ENCODE assay signal across 1 cellular context in genomic region chr13:39602277-39602613, GRCh38.
A peak's percentile ranks its signal among the peaks of the same experiment; 100 is the strongest.
TF ChIP-seq lines count a peak whose summit lies in the region.

No MANE protein-coding gene starts in this region.

TF ChIP-seq in HEK293, 187 proteins besides CTCF, POLR2A, EP300 and RAD21 (continued from another document):
- no peak for TF ChIP-seq PRDM4 (tag by site-specific recombination; IDR thresholded peaks at IDR 0.05)
- TF ChIP-seq ZNF223 (tag by site-specific recombination; IDR thresholded peaks at IDR 0.05), result no peak
- no peak for TF ChIP-seq ZNF239 (tag by site-specific recombination; IDR thresholded peaks at IDR 0.05)
- TF ChIP-seq ZNF785 (tag by site-specific recombination; IDR thresholded peaks at IDR 0.05), result no peak
- TF ChIP-seq ZNF510 (tag by site-specific recombination; IDR thresholded peaks at IDR 0.05; ENCODE audit: insufficient replicate concordance), result no peak
- TF ChIP-seq GLIS2 (tag by site-specific recombination; IDR thresholded peaks at IDR 0.05), result peak; percentile 98
- no peak for TF ChIP-seq ZNF274 (IDR thresholded peaks at IDR 0.05; ENCODE audit: low read length)
- TF ChIP-seq ZNF274 (tag by site-specific recombination; IDR thresholded peaks at IDR 0.05; ENCODE audit: borderline replicate concordance), result no peak
- TF ChIP-seq ZNF658 (tag by site-specific recombination; IDR thresholded peaks at IDR 0.05), result no peak
- no peak for TF ChIP-seq ZNF394 (tag by site-specific recombination; IDR thresholded peaks at IDR 0.05; ENCODE audit: borderline replicate concordance)
- no peak for TF ChIP-seq ZNF266 (tag by site-specific recombination; IDR thresholded peaks at IDR 0.05; ENCODE audit: low read depth)
- TF ChIP-seq ZNF311 (tag by site-specific recombination; IDR thresholded peaks at IDR 0.05; ENCODE audit: borderline replicate concordance), result no peak
- no peak for TF ChIP-seq SALL2 (tag by site-specific recombination; IDR thresholded peaks at IDR 0.05; ENCODE audit: borderline replicate concordance)
- TF ChIP-seq ZNF571 (tag by site-specific recombination; IDR thresholded peaks at IDR 0.05), result no peak
- TF ChIP-seq MYNN (tag by site-specific recombination; IDR thresholded peaks at IDR 0.05; ENCODE audit: borderline replicate concordance), result no peak
- TF ChIP-seq BCL11B (tag by site-specific recombination; IDR thresholded peaks at IDR 0.05; ENCODE audit: low read depth), result no peak
- no peak; the same call in 1 of the 2 replicates for TF ChIP-seq ZNF660 (tag by site-specific recombination; IDR thresholded peaks at IDR 0.05)
- TF ChIP-seq ZSCAN5A (tag by site-specific recombination; IDR thresholded peaks at IDR 0.05), result no peak
- no peak for TF ChIP-seq HOXD13 (CRISPR knock-in tag; IDR thresholded peaks at IDR 0.05; ENCODE audit: borderline replicate concordance)
- no peak for TF ChIP-seq KLF10 (tag by site-specific recombination; IDR thresholded peaks at IDR 0.05)
- TF ChIP-seq ZNF677 (tag by site-specific recombination; IDR thresholded peaks at IDR 0.05), result no peak
- no peak for TF ChIP-seq ZNF148 (tag by site-specific recombination; IDR thresholded peaks at IDR 0.05; ENCODE audit: borderline replicate concordance)
- no peak for TF ChIP-seq ELK4 (IDR thresholded peaks at IDR 0.05; ENCODE audit: borderline replicate concordance, low read depth, low read length)
- TF ChIP-seq ZBTB7A (tag by site-specific recombination; IDR thresholded peaks at IDR 0.05; ENCODE audit: low read depth), result no peak
- no peak for TF ChIP-seq ZNF623 (tag by site-specific recombination; IDR thresholded peaks at IDR 0.05)
- TF ChIP-seq ZNF639 (tag by site-specific recombination; IDR thresholded peaks at IDR 0.05), result no peak
- TF ChIP-seq ZNF24 (tag by site-specific recombination; IDR thresholded peaks at IDR 0.05), result no peak
- peak; percentile 80; the same call in 1 of the 2 replicates for TF ChIP-seq ZNF423 (tag by site-specific recombination; IDR thresholded peaks at IDR 0.05)
- TF ChIP-seq ZNF391 (tag by site-specific recombination; IDR thresholded peaks at IDR 0.05; ENCODE audit: borderline replicate concordance, low read depth), result no peak
- TF ChIP-seq ATF2 (tag by site-specific recombination; IDR thresholded peaks at IDR 0.05; ENCODE audit: low read depth), result no peak
- TF ChIP-seq ZNF555 (tag by site-specific recombination; conservative IDR thresholded peaks at IDR 0.05), result no peak
- no peak for TF ChIP-seq ZNF544 (tag by site-specific recombination; IDR thresholded peaks at IDR 0.05)
- no peak for TF ChIP-seq ZSCAN23 (tag by site-specific recombination; IDR thresholded peaks at IDR 0.05)
- no peak for TF ChIP-seq SP2 (tag by site-specific recombination; IDR thresholded peaks at IDR 0.05)
- no peak for TF ChIP-seq ZNF157 (tag by site-specific recombination; IDR thresholded peaks at IDR 0.05)
- TF ChIP-seq ZNF18 (tag by site-specific recombination; IDR thresholded peaks at IDR 0.05), result no peak
- no peak for TF ChIP-seq ZNF600 (tag by site-specific recombination; IDR thresholded peaks at IDR 0.05)
- TF ChIP-seq ZNF132 (tag by site-specific recombination; IDR thresholded peaks at IDR 0.05; ENCODE audit: borderline replicate concordance), result no peak
- no peak for TF ChIP-seq ZNF2 (tag by site-specific recombination; IDR thresholded peaks at IDR 0.05)
